In the genomic region with DNA sequence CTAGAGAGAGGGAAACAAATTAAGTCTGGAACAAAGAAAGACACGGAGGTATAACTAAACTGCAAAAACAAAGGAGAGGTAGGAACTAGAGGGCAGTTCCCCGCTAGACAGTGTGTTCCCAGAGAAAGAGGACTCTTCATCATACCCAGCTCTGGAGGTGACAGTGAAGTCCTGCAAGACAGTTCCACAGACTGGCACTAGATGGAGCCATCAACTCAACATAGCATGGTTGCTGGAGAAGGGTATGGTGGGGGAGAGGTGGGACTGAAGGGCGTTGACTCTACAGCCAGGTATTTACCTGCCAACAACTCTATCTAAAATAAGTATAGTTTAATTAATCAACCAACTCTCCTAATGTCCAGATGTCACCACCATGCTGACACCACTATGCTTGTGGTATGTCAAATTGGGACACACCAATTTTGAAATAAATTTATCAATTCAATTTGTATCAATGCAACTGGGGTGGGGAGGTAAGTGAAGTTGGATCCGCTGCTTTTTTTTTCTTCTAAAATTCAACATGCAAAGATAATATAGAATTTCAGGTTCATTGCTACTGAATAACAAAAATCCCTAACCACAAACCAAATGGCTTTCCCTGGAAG, we compare ENCODE assay signal across 1 cellular context.
TF ChIP-seq lines count a peak whose summit lies in the region.

No MANE protein-coding gene starts in this region.

TF ChIP-seq in H1, 55 proteins besides CTCF, POLR2A, EP300 and RAD21 (continued from another document):
- peak; percentile 79; the same call in 1 of the 2 replicates for TF ChIP-seq BACH1 (IDR thresholded peaks at IDR 0.05; ENCODE audit: low read length)
- TF ChIP-seq TEAD4 (IDR thresholded peaks at IDR 0.05; ENCODE audit: low read depth, low read length): peak; percentile 25; the same call in 1 of the 2 replicates
- peak; percentile 57; the same call in 1 of the 2 replicates for TF ChIP-seq MAFK (IDR thresholded peaks at IDR 0.05; ENCODE audit: low read depth, low read length)
- no peak for TF ChIP-seq NRF1 (IDR thresholded peaks at IDR 0.05; ENCODE audit: low read depth, low read length)
- TF ChIP-seq RNF2 (IDR thresholded peaks at IDR 0.05; ENCODE audit: borderline replicate concordance, low read depth, low read length, missing control alignments, poor library complexity, severe bottlenecking): no peak
